In the genomic region with DNA sequence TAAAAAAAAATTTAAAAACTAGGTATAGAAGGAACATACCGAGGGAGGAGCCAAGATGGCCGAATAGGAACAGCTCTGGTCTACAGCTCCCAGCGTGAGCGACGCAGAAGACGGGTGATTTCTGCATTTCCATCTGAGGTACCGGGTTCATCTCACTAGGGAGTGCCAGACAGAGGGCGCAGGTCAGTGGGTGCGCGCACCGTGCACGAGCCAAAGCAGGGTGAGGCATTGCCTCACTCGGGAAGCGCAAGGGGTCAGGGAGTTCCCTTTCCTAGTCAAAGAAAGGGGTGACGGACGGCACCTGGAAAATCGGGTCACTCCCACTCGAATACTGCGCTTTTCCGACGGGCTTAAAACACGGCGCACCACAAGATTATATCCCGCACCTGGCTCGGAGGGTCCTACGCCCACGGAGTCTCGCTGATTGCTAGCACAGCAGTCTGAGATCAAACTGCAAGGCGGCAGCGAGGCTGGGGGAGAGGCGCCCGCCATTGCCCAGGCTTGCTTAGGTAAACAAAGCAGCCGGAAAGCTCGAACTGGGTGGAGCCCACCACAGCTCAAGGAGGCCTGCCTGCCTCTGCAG, we compare ENCODE assay signal across 8 cellular contexts. TPM values are rescaled to one million over a fixed set of nuclear protein-coding genes. Genes with fewer than 3 reads are reported as not detected.
DNase-seq lines count a peak whose midpoint lies in the region; ATAC-seq, FAIRE-seq and TF ChIP-seq lines count a peak whose summit lies in the region.
"Not testable (repeated sequence)": the region's sequence is repeated elsewhere in the genome, so short reads cannot be mapped to it uniquely, and the experiment has no call there.

No MANE protein-coding gene starts in this region.

- H3K27ac ChIP-seq in HepG2 (ENCODE audit: extremely low read length, insufficient read depth, low read length) = peak overlapping the region; percentile 51
- H3K27ac ChIP-seq in psoas muscle = peak overlapping the region; percentile 19
- not testable (repeated sequence) for H3K27ac ChIP-seq in upper lobe of left lung

- H3K27me3 Mint-ChIP-seq in activated naive CD8-positive, alpha-beta T cell; endothelial cell (ENCODE audit: unreplicated experiment): not testable (repeated sequence)

- not testable (repeated sequence) for H4K20me1 ChIP-seq in HepG2 (ENCODE audit: insufficient read depth, low read length)

- H3K4me1 Mint-ChIP-seq in activated naive CD8-positive, alpha-beta T cell (ENCODE audit: low read depth); endothelial cell (ENCODE audit: unreplicated experiment): not testable (repeated sequence)

- POLR2A ChIA-PET in HepG2 (lab: Yijun Ruan, JAX) = interaction anchor here (1.0 to 1.9 kb wide), 4 partner anchors 12 to 181 kb away, joined by 3 to 4 read pairs (median 3); a partner anchor contains a TSS

- H3K27me3 ChIP-seq in HepG2 (ENCODE audit: control insufficient read depth in 1 of 2, insufficient read depth in 2 of 2, low read length in 2 of 2); psoas muscle (ENCODE audit: insufficient read depth in 3 of 3, low read length in 2 of 3); upper lobe of left lung: not testable (repeated sequence)

- H3K4me1 ChIP-seq in HepG2 (ENCODE audit: insufficient read depth, low read length); psoas muscle; upper lobe of left lung: not testable (repeated sequence)

- peak overlapping the region; percentile 61 for H3K4me3 Mint-ChIP-seq in activated naive CD8-positive, alpha-beta T cell
- peak overlapping the region; percentile 90 for H3K4me3 Mint-ChIP-seq in endothelial cell (ENCODE audit: unreplicated experiment)

- not testable (repeated sequence) for TF ChIP-seq POLR2A in HepG2 (IDR thresholded peaks at IDR 0.05; ENCODE audit: insufficient read depth in 1 of 2, low read depth in 2 of 2, low read length in 2 of 2); upper lobe of left lung (IDR thresholded peaks at IDR 0.05)

- peak overlapping the region; percentile 69 for H3K27ac Mint-ChIP-seq in activated naive CD8-positive, alpha-beta T cell
- peak overlapping the region; percentile 85 for H3K27ac Mint-ChIP-seq in endothelial cell (ENCODE audit: unreplicated experiment)

- peaks cover 17% of the 10 kb centered on the region for H3K79me2 ChIP-seq in HepG2 (ENCODE audit: insufficient read depth, low read length)

- H3K9me3 ChIP-seq in HepG2 (ENCODE audit: low read length); psoas muscle; upper lobe of left lung: not testable (repeated sequence)

- intact Hi-C loops in HepG2 (cut with micrococcal nuclease; ENCODE audit: unreplicated experiment); psoas muscle (cut with DNase I): not testable (repeated sequence)

- not testable (repeated sequence) for H3K9me3 Mint-ChIP-seq in activated naive CD8-positive, alpha-beta T cell (ENCODE audit: low read depth); endothelial cell (ENCODE audit: unreplicated experiment)

- peak overlapping the region; percentile 54 for H3K9ac ChIP-seq in HepG2 (ENCODE audit: insufficient read depth, low read depth, low read length)

- DNase-seq in NCI-H526 (lab: John Stamatoyannopoulos, UW) (peak; percentile 62 to 79), endothelial cell (ENCODE audit: low spot score) (peak; percentile 60), upper lobe of left lung (peak in 1 of 2 donors; percentile 69)
- peak; percentile 12 to 20 for DNase-seq in activated CD4-positive, alpha-beta T cell treated with anti-CD3 and anti-CD28 coated beads, Interleukin-2, amount 50 U/mL, for 4 hours
- not testable (repeated sequence) for DNase-seq in HepG2 (ENCODE audit: low spot score); psoas muscle

- BruUV-seq in HepG2 (replicated peaks; lab: Mats Ljungman, UMichigan) = TSS peak; percentile 58

- CTCF ChIA-PET in HepG2 (lab: Yijun Ruan, JAX; ENCODE audit: low intra/inter-chr PET ratio, low total read pairs) = not testable (repeated sequence)

- H3K4me3 ChIP-seq in HepG2 (replicated peaks in 1 of 3; ENCODE audit: insufficient read depth in 1 of 3, low read depth in 2 of 3, low read length in 3 of 3) (peak overlapping the region; percentile 59 to 81 (median 60); a peak in 5 of 6 replicates), psoas muscle (peak overlapping the region; percentile 56), upper lobe of left lung (peak overlapping the region in 3 of 4 donors; percentile 13 to 28 (median 25))

- peak overlapping the region; percentile 44 for H2AFZ ChIP-seq in HepG2 (ENCODE audit: low read length)

- H3K36me3 Mint-ChIP-seq in activated naive CD8-positive, alpha-beta T cell; endothelial cell (ENCODE audit: low read depth, unreplicated experiment): not testable (repeated sequence)

- FAIRE-seq in HepG2 (lab: Jason Lieb, UNC) = not testable (repeated sequence)

- not testable (repeated sequence) for H3K36me3 ChIP-seq in HepG2 (replicated peaks in 1 of 2; ENCODE audit: control insufficient read depth in 1 of 2, insufficient read depth in 2 of 2, low read length in 2 of 2); psoas muscle (ENCODE audit: insufficient read depth in 1 of 2, low read depth in 1 of 2); upper lobe of left lung

- TF ChIP-seq RAD21 in HepG2 (CRISPR knock-in tag; IDR thresholded peaks at IDR 0.05) = not testable (repeated sequence)

- 38% methylated on average over 16 of the region's 34 CpGs for WGBS in HepG2 (ENCODE audit: low lambda C conversion rate)
- WGBS in psoas muscle, 3 donors = 59 to 77% (median 72%) methylated on average over 20 to 34 of the region's 34 CpGs
- 71 to 81% methylated on average over 28 to 32 of the region's 34 CpGs for WGBS in upper lobe of left lung, 2 donors

- ATAC-seq in GM18868 (IDR thresholded peaks at IDR 0.05; ENCODE audit: unreplicated experiment) (peak; percentile 69), HepG2 (peak; percentile 50; the same call in 2 of the 3 replicates)
- not testable (repeated sequence) for ATAC-seq in psoas muscle; upper lobe of left lung (ENCODE audit: low FRiP score in 2 of 2)

- H3K4me2 ChIP-seq in HepG2 (ENCODE audit: low read depth, low read length) = not testable (repeated sequence)

- not testable (repeated sequence) for TF ChIP-seq CTCF in endothelial cell (IDR thresholded peaks at IDR 0.05; ENCODE audit: unreplicated experiment); psoas muscle (IDR thresholded peaks at IDR 0.05); upper lobe of left lung (IDR thresholded peaks at IDR 0.05)
- peak; percentile 34; the same call in 1 of the 2 replicates for TF ChIP-seq CTCF in HepG2 (CRISPR knock-in tag; IDR thresholded peaks at IDR 0.05)

- in situ Hi-C loops in HepG2 (cut with HindIII; ENCODE audit: extremely low pct_ligation_motif_present, low pct_unique_long_range_greater_than_20kb) = not testable (repeated sequence)

- TF ChIP-seq EP300 in HepG2 (IDR thresholded peaks at IDR 0.05; ENCODE audit: low read depth in 2 of 2, low read length in 2 of 2); HepG2 (CRISPR knock-in tag; IDR thresholded peaks at IDR 0.05; ENCODE audit: borderline replicate concordance); upper lobe of left lung (IDR thresholded peaks at IDR 0.05): not testable (repeated sequence)

RNA-seq across cellular contexts. Expression of a gene that starts 19.6 kb away (rescaled TPM):
- total RNA-seq in endothelial cell (ENCODE audit: unreplicated experiment) (59.4 TPM), HepG2 (2016; rRNA removed; fragmentation: Illumina TruSeq; extraction: Trizol) (8.4 and 10.3 TPM in 2 replicates), psoas muscle (10 to 100 TPM in 1 of 4 donors, 1 to 10 TPM in 3; 3.3 to 15.9 (median 6.9) TPM), upper lobe of left lung (100 to 1,000 TPM in 1 of 6 donors, 10 to 100 TPM in 5; 25.4 to 107 (median 71.0) TPM)
- total RNA-seq in HepG2 (2016; cell fraction: cytosol; rRNA removed; fragmentation: Illumina TruSeq; extraction: Trizol; ENCODE audit: low read depth) = 1.7 and 2.6 TPM in 2 replicates
- total RNA-seq in HepG2 (2016; cell fraction: insoluble cytoplasmic fraction; rRNA removed; fragmentation: Illumina TruSeq; extraction: Trizol) = 7.0 and 9.7 TPM in 2 replicates
- total RNA-seq in HepG2 (2016; cell fraction: membrane; rRNA removed; fragmentation: Illumina TruSeq; extraction: Trizol) = 3.8 and 6.1 TPM in 2 replicates
- 12.8 and 13.5 TPM in 2 replicates for total RNA-seq in HepG2 (2016; cell fraction: nucleus; rRNA removed; fragmentation: Illumina TruSeq; extraction: Trizol)
- polyA plus RNA-seq in HepG2 (2011; rRNA removed) (7.4 and 7.8 TPM in 2 replicates), psoas muscle (1 to 10 TPM; 1.2 to 1.5 (median 1.3) TPM)
- 2.3 and 4.2 TPM in 2 replicates for polyA plus RNA-seq in HepG2 (2011; cell fraction: cytosol; rRNA removed)
- 6.7 and 8.3 TPM in 2 replicates for polyA plus RNA-seq in HepG2 (2011; cell fraction: nucleus; rRNA removed)
- polyA plus RNA-seq in HepG2 (2012) = 5.0 and 7.8 TPM in 2 replicates
- 0.37 and 0.42 TPM in 2 replicates for polyA plus RNA-seq in HepG2 (2016; cell fraction: cytosol; fragmentation: Illumina TruSeq; extraction: Trizol; ENCODE audit: low read depth)
- 6.3 and 7.2 TPM in 2 replicates for polyA plus RNA-seq in HepG2 (2016; cell fraction: insoluble cytoplasmic fraction; fragmentation: Illumina TruSeq; extraction: Trizol; ENCODE audit: low read depth)
- polyA plus RNA-seq in HepG2 (2016; cell fraction: membrane; fragmentation: Illumina TruSeq; extraction: Trizol; ENCODE audit: low read depth) = 1.6 and 1.8 TPM in 2 replicates
- 6.1 and 8.1 TPM in 2 replicates for polyA plus RNA-seq in HepG2 (2016; cell fraction: nucleus; fragmentation: Illumina TruSeq; extraction: Trizol; ENCODE audit: insufficient read depth, low read depth)
- 13.0 and 33.6 TPM in 2 replicates for polyA minus RNA-seq in HepG2 (2011; rRNA and poly(A)+ RNA removed; ENCODE audit: low replicate concordance)
- polyA minus RNA-seq in HepG2 (2011; cell fraction: cytosol; rRNA and poly(A)+ RNA removed) = 5.8 and 6.5 TPM in 2 replicates
- polyA minus RNA-seq in HepG2 (2011; cell fraction: nucleus; rRNA and poly(A)+ RNA removed) = 38.8 and 50.1 TPM in 2 replicates
